9 cellular contexts compared by ENCODE assay signal in the genomic region with DNA sequence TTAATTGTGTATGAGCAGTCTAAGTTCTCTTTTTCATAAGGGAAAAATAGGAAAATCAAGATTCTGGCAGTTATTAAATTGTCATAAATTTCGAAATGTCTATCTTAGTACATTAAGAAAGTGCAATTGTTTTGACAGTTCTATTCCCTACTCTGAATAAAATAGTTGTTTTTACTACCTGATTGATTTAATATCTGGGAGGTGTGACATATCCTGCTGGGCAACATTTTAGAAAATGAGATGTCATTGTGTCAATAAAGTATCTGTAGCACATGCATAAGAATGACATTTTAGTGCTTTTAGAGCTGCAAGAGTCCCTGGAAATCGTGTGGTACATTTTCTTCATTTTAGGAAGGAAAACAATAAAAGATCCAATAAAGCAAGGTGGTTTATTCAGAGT.
"Had no signal": no experiment of that assay in that cellular context is flagged by ENCODE, and none has a peak within 500 bp of the region (broad histone marks: within the 10 kb centered on the region; RNA-seq: fewer than 3 reads in every experiment).

No MANE protein-coding gene starts in this region.

- H3K4me2 ChIP-seq: GM23338 had no signal

- ATAC-seq: GM23338, HepG2, K562 had no signal

- DNase-seq: H9, HCEC 1CT, HFFc6, IMR-90, KG1 had no signal

- H3K4me3 Mint-ChIP-seq: GM23338, H9, HFFc6 had no signal

- H3K27ac ChIP-seq: HL-60 had no signal

- H3K4me3 ChIP-seq: GM23338, K562 had no signal

- H3K9me3 Mint-ChIP-seq: HFFc6 had no signal

- H3K27ac Mint-ChIP-seq: GM23338, H9, HFFc6 had no signal
